In the genomic region with DNA sequence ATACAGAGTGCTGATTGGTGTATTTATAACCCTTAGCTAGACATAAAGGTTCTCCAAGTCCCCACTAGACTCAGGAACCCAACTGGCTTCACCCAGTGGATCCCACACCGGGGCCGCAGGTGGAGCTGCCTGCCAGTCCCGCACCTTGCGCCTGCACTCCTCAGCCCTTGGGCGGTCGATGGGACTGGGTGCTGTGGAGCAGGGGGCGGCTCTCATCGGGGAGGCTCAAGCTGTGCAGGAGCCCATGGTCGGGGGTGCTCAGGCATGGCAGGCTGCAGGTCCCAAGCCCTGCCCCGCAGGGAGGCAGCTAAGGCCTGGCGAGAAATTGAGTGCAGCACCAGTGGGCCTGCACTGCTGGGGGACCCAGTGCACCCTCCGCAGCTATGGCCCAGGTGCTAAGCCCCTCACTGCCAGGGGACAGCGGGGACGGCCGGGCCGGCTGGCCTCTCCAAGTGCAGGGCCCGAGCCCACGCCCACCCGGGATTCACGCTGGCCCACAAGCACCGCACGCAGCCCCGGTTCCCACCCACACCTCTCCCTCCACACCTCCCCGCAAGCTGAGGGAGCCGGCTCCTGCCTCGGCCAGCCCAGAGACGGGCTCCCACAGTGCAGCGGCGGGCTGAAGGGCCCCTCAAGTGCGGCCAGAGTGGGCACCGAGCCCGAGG, we compare ENCODE assay signal across 5 cellular contexts. TPM values are rescaled to one million over a fixed set of nuclear protein-coding genes. Genes with fewer than 3 reads are reported as not detected.
"Had no signal": no experiment of that assay in that cellular context is flagged by ENCODE, and none has a peak within 500 bp of the region (broad histone marks: within the 10 kb centered on the region; RNA-seq: fewer than 3 reads in every experiment).

No MANE protein-coding gene starts in this region.

RNA-seq across cellular contexts. Expression of a gene that starts 23.6 kb away (rescaled TPM):
- total RNA-seq: HepG2, HT-29, HT1080, IMR-90, K562 had no signal

RNA-seq across cellular contexts. Expression of a gene that starts 44.4 kb away (rescaled TPM):
- total RNA-seq: HepG2, HT-29, HT1080, IMR-90, K562 had no signal
